Comparison of ENCODE assay signal across 2 cellular contexts in the genomic region with DNA sequence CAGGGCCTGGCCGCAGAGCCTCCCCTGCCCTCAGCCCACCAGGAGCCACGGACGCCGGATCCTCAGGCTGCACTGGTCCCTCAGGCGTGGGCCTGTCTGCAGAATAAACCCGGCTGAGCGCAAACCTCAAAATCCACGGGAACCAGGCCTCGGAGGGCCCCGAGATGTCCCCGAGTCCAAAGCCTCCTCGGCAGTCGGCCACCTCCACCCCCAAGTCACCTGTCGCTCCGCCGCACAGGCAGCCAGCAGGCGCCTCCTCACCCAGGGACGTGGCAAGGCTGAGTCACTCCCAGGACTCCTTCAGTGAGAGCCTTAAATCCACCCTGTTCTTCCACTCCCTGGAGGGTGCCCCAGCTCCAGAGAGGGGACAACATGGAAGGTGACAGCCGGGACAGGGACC.
TF ChIP-seq lines count a peak whose summit lies in the region.

No MANE protein-coding gene starts in this region.

TF ChIP-seq in HepG2, 621 proteins besides CTCF, POLR2A, EP300 and RAD21:
- TF ChIP-seq ZNF570 (CRISPR knock-in tag; IDR thresholded peaks at IDR 0.05; ENCODE audit: borderline replicate concordance) (no peak), ZNF766 (CRISPR knock-in tag; IDR thresholded peaks at IDR 0.05; ENCODE audit: borderline replicate concordance) (no peak), PCBP2 (optimal IDR thresholded peaks at IDR 0.05; ENCODE audit: low read depth, low read length, poor library complexity, severe bottlenecking) (no peak), ZNF792 (CRISPR knock-in tag; IDR thresholded peaks at IDR 0.05) (no peak), HNRNPL (IDR thresholded peaks at IDR 0.05; ENCODE audit: low read depth, low read length) (no peak), ELF4 (CRISPR knock-in tag; IDR thresholded peaks at IDR 0.05; ENCODE audit: borderline replicate concordance) (no peak), HOXA3 (CRISPR knock-in tag; IDR thresholded peaks at IDR 0.05) (no peak), ZNF33A (CRISPR knock-in tag; IDR thresholded peaks at IDR 0.05; ENCODE audit: borderline replicate concordance) (no peak), FLYWCH1 (CRISPR knock-in tag; IDR thresholded peaks at IDR 0.05) (no peak), MBNL3 (CRISPR knock-in tag; conservative IDR thresholded peaks at IDR 0.05) (no peak), HES4 (CRISPR knock-in tag; IDR thresholded peaks at IDR 0.05; ENCODE audit: borderline replicate concordance) (no peak)
- TF ChIP-seq, protein P1, sequence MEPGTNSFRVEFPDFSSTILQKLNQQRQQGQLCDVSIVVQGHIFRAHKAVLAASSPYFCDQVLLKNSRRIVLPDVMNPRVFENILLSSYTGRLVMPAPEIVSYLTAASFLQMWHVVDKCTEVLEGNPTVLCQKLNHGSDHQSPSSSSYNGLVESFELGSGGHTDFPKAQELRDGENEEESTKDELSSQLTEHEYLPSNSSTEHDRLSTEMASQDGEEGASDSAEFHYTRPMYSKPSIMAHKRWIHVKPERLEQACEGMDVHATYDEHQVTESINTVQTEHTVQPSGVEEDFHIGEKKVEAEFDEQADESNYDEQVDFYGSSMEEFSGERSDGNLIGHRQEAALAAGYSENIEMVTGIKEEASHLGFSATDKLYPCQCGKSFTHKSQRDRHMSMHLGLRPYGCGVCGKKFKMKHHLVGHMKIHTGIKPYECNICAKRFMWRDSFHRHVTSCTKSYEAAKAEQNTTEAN (CRISPR knock-in tag; conservative IDR thresholded peaks at IDR 0.05): no peak
- TF ChIP-seq, protein P2, sequence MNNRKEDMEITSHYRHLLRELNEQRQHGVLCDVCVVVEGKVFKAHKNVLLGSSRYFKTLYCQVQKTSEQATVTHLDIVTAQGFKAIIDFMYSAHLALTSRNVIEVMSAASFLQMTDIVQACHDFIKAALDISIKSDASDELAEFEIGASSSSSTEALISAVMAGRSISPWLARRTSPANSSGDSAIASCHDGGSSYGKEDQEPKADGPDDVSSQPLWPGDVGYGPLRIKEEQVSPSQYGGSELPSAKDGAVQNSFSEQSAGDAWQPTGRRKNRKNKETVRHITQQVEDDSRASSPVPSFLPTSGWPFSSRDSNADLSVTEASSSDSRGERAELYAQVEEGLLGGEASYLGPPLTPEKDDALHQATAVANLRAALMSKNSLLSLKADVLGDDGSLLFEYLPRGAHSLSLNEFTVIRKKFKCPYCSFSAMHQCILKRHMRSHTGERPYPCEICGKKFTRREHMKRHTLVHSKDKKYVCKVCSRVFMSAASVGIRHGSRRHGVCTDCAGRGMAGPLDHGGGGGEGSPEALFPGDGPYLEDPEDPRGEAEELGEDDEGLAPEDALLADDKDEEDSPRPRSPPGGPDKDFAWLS (CRISPR knock-in tag; IDR thresholded peaks at IDR 0.05; ENCODE audit: borderline replicate concordance): no peak
- TF ChIP-seq, protein P3, sequence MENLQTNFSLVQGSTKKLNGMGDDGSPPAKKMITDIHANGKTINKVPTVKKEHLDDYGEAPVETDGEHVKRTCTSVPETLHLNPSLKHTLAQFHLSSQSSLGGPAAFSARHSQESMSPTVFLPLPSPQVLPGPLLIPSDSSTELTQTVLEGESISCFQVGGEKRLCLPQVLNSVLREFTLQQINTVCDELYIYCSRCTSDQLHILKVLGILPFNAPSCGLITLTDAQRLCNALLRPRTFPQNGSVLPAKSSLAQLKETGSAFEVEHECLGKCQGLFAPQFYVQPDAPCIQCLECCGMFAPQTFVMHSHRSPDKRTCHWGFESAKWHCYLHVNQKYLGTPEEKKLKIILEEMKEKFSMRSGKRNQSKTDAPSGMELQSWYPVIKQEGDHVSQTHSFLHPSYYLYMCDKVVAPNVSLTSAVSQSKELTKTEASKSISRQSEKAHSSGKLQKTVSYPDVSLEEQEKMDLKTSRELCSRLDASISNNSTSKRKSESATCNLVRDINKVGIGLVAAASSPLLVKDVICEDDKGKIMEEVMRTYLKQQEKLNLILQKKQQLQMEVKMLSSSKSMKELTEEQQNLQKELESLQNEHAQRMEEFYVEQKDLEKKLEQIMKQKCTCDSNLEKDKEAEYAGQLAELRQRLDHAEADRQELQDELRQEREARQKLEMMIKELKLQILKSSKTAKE (CRISPR knock-in tag; IDR thresholded peaks at IDR 0.05; ENCODE audit: borderline replicate concordance): no peak
- TF ChIP-seq, protein P4, sequence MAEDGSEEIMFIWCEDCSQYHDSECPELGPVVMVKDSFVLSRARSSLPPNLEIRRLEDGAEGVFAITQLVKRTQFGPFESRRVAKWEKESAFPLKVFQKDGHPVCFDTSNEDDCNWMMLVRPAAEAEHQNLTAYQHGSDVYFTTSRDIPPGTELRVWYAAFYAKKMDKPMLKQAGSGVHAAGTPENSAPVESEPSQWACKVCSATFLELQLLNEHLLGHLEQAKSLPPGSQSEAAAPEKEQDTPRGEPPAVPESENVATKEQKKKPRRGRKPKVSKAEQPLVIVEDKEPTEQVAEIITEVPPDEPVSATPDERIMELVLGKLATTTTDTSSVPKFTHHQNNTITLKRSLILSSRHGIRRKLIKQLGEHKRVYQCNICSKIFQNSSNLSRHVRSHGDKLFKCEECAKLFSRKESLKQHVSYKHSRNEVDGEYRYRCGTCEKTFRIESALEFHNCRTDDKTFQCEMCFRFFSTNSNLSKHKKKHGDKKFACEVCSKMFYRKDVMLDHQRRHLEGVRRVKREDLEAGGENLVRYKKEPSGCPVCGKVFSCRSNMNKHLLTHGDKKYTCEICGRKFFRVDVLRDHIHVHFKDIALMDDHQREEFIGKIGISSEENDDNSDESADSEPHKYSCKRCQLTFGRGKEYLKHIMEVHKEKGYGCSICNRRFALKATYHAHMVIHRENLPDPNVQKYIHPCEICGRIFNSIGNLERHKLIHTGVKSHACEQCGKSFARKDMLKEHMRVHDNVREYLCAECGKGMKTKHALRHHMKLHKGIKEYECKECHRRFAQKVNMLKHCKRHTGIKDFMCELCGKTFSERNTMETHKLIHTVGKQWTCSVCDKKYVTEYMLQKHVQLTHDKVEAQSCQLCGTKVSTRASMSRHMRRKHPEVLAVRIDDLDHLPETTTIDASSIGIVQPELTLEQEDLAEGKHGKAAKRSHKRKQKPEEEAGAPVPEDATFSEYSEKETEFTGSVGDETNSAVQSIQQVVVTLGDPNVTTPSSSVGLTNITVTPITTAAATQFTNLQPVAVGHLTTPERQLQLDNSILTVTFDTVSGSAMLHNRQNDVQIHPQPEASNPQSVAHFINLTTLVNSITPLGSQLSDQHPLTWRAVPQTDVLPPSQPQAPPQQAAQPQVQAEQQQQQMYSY (CRISPR knock-in tag; IDR thresholded peaks at IDR 0.05): no peak
- TF ChIP-seq, protein P5, sequence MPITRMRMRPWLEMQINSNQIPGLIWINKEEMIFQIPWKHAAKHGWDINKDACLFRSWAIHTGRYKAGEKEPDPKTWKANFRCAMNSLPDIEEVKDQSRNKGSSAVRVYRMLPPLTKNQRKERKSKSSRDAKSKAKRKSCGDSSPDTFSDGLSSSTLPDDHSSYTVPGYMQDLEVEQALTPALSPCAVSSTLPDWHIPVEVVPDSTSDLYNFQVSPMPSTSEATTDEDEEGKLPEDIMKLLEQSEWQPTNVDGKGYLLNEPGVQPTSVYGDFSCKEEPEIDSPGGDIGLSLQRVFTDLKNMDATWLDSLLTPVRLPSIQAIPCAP (CRISPR knock-in tag; IDR thresholded peaks at IDR 0.05; ENCODE audit: low read depth): no peak

TF ChIP-seq in SK-N-SH treated with all-trans-retinoic acid at 6 μM for 48 hours, 23 proteins besides CTCF, POLR2A, EP300 and RAD21:
- TF ChIP-seq TOX (CRISPR knock-in tag; IDR thresholded peaks at IDR 0.05; ENCODE audit: borderline replicate concordance): no peak
- no peak for TF ChIP-seq ZFP3 (CRISPR knock-in tag; IDR thresholded peaks at IDR 0.05)
- no peak for TF ChIP-seq BACH2 (CRISPR knock-in tag; IDR thresholded peaks at IDR 0.05; ENCODE audit: borderline replicate concordance)
- TF ChIP-seq, protein P6, sequence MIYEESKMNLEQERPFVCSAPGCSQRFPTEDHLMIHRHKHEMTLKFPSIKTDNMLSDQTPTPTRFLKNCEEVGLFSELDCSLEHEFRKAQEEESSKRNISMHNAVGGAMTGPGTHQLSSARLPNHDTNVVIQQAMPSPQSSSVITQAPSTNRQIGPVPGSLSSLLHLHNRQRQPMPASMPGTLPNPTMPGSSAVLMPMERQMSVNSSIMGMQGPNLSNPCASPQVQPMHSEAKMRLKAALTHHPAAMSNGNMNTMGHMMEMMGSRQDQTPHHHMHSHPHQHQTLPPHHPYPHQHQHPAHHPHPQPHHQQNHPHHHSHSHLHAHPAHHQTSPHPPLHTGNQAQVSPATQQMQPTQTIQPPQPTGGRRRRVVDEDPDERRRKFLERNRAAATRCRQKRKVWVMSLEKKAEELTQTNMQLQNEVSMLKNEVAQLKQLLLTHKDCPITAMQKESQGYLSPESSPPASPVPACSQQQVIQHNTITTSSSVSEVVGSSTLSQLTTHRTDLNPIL (CRISPR knock-in tag; IDR thresholded peaks at IDR 0.05; ENCODE audit: low read depth): no peak
- TF ChIP-seq GLIS3 (CRISPR knock-in tag; IDR thresholded peaks at IDR 0.05): no peak
- TF ChIP-seq OSR1 (CRISPR knock-in tag; IDR thresholded peaks at IDR 0.05): no peak
